ENCODE assay signal across 1 cellular context in the genomic region with DNA sequence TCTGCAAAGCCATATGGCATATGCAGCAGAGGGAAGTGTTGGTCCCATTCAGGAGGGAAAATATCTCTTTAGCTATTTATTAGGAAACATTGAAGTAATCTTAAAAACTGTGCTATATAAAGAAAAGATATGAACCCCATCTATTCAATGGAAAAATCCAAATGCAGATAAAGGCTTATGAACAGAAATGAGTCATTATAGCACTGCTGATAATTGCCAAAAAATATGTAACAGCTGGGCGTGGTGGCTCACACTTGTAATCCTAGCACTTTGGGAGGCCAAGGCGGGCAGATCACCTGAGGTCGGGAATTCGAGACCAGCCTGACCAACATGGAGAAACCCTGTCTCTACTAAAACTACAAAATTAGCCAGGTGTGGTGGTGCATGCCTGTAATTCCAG. TPM values are rescaled to one million over a fixed set of nuclear protein-coding genes. Genes with fewer than 3 reads are reported as not detected.
"Had no signal": no experiment of that assay in that cellular context is flagged by ENCODE, and none has a peak within 500 bp of the region (broad histone marks: within the 10 kb centered on the region; RNA-seq: fewer than 3 reads in every experiment).

No MANE protein-coding gene starts in this region.

RNA-seq across cellular contexts. Expression of gene PTPN3, which starts 11.9 kb away (rescaled TPM):
- total RNA-seq: activated naive CD8-positive, alpha-beta T cell treated with anti-CD3 and anti-CD28 coated beads, Interleukin-2, amount 10 ng/mL, durations not matched to agents 7 days and 5 days had no signal
